1 cellular context compared by ENCODE assay signal in the genomic region with DNA sequence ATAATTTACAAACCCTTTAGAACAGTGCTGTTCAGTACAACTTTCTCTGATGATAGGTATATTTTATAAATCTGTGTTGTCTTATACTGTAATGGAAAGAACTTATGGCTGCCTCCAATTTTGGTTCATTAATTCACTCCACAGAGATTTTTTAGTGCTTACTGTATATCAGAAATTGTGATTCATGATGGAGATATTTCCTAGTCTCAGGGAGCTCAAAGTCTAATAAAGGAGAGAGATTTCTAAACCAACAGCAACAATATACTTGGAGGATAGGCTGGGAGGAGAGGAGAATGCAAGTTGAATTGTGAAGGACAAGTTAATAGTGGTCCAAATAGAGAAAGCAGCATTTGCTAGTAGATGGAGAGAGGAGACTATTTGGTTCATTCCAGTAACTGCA.
TF ChIP-seq lines count a peak whose summit lies in the region.

No MANE protein-coding gene starts in this region.

TF ChIP-seq in SK-N-SH treated with all-trans-retinoic acid at 6 μM for 48 hours, 23 proteins besides CTCF, POLR2A, EP300 and RAD21:
- no peak for TF ChIP-seq CSRNP3 (CRISPR knock-in tag; IDR thresholded peaks at IDR 0.05)
- TF ChIP-seq ISL1 (CRISPR knock-in tag; IDR thresholded peaks at IDR 0.05): 0 out of 2 replicates have a peak, but pooled peaks have one; percentile 10
